20 cellular contexts compared by ENCODE assay signal in genomic region chr21:33578214-33578613, GRCh38. TPM values are rescaled to one million over a fixed set of nuclear protein-coding genes. Genes with fewer than 3 reads are reported as not detected.
DNase-seq lines count a peak whose midpoint lies in the region; ATAC-seq, FAIRE-seq and TF ChIP-seq lines count a peak whose summit lies in the region.
"Had no signal": no experiment of that assay in that cellular context is flagged by ENCODE, and none has a peak within 500 bp of the region (broad histone marks: within the 10 kb centered on the region; RNA-seq: fewer than 3 reads in every experiment).

No MANE protein-coding gene starts in this region.

- H3K9me3 ChIP-seq in cardiac muscle cell (ENCODE audit: low read depth) (no peaks in the 10 kb centered on the region), SK-N-MC (ENCODE audit: low read depth, low read length) (no peaks in the 10 kb centered on the region), subcutaneous abdominal adipose tissue (ENCODE audit: control insufficient read depth in 5 of 5, low read length in 5 of 5) (no peaks in the 10 kb centered on the region)
- H3K9me3 ChIP-seq: Caco-2, prostate gland, uterus had no signal

- no peak for ATAC-seq in left ventricle myocardium superior
- ATAC-seq: naive thymus-derived CD8-positive, alpha-beta T cell; Panc1 had no signal

- FAIRE-seq in GM12892 (lab: Jason Lieb, UNC): no peak
- FAIRE-seq: colon had no signal

- H3K27ac ChIP-seq in cardiac muscle cell (peak overlapping the region; percentile 44), SK-N-MC (peak overlapping the region; percentile 19), subcutaneous abdominal adipose tissue (ENCODE audit: low read depth, low read length) (peak overlapping the region; percentile 9)
- H3K27ac ChIP-seq: prostate gland had no signal

- H3K36me3 ChIP-seq in cardiac muscle cell: peaks cover 61% of the 10 kb centered on the region
- peaks cover 81% of the 10 kb centered on the region for H3K36me3 ChIP-seq in SK-N-MC (ENCODE audit: insufficient read depth, low read length)
- H3K36me3 ChIP-seq in subcutaneous abdominal adipose tissue (ENCODE audit: control insufficient read depth in 5 of 5, insufficient read depth in 5 of 5, low read length in 5 of 5): peaks cover 34 to 53% (median 45%) of the 10 kb centered on the region in 5 donors
- H3K36me3 ChIP-seq: prostate gland, uterus had no signal

- intact Hi-C loops in left ventricle myocardium superior (cut with micrococcal nuclease): no loop called here

- no peak overlapping the region for H3K4me3 ChIP-seq in cardiac muscle cell
- H3K4me3 ChIP-seq in SK-N-MC: no peak overlapping the region
- no peak overlapping the region for H3K4me3 ChIP-seq in subcutaneous abdominal adipose tissue (ENCODE audit: low read depth in 1 of 5, low read length in 5 of 5)
- H3K4me3 ChIP-seq: prostate gland, uterus had no signal

- DNase-seq in cardiac muscle cell (ENCODE audit: low read depth in 1 of 2, low spot score in 1 of 2) (peak in 1 of 2 donors; percentile 25), left ventricle myocardium superior (no peak), SK-N-MC (ENCODE audit: low read depth, low spot score) (no peak), fibroblast of peridontal ligament (ENCODE audit: extremely low read depth) (peak; percentile 50), SIG-M5 (lab: John Stamatoyannopoulos, UW) (no peak), NCI-H146 (lab: John Stamatoyannopoulos, UW) (no peak), GM12892 (ENCODE audit: insufficient read length) (no peak)
- DNase-seq: activated CD4-positive, alpha-beta T cell treated with anti-CD3 and anti-CD28 coated beads, Interleukin-2, amount 50 U/mL, for 48 hours; anterior cingulate cortex; Caco-2; GF-D8; H9; mammary epithelial cell; MV-4-11; naive thymus-derived CD8-positive, alpha-beta T cell; uterus had no signal

- no peaks in the 10 kb centered on the region for H3K27me3 ChIP-seq in cardiac muscle cell
- H3K27me3 ChIP-seq in subcutaneous abdominal adipose tissue (ENCODE audit: control insufficient read depth in 5 of 5, insufficient read depth in 4 of 5, low read length in 5 of 5): no peaks in the 10 kb centered on the region
- H3K27me3 ChIP-seq: uterus had no signal

- TF ChIP-seq CTCF in cardiac muscle cell (IDR thresholded peaks at IDR 0.05; ENCODE audit: low read depth, low read length): no peak

- no peaks in the 10 kb centered on the region for H3K4me1 ChIP-seq in cardiac muscle cell (ENCODE audit: low read depth)
- H3K4me1 ChIP-seq in subcutaneous abdominal adipose tissue (ENCODE audit: control insufficient read depth in 5 of 5, insufficient read depth in 5 of 5, low read length in 5 of 5): peaks cover 0 to 3% (median 0%) of the 10 kb centered on the region in 5 donors
- H3K4me1 ChIP-seq: prostate gland, uterus had no signal

- no peak for TF ChIP-seq POLR2A in GM12892 (IDR thresholded peaks at IDR 0.05; ENCODE audit: low read depth, low read length)

- H3K9ac ChIP-seq in SK-N-MC (ENCODE audit: insufficient read length): no peak overlapping the region
- H3K9ac ChIP-seq in subcutaneous abdominal adipose tissue (ENCODE audit: low read length in 5 of 5): no peak overlapping the region

RNA-seq across cellular contexts. Expression of gene DONSON, which starts 10.3 kb away (rescaled TPM):
- 25.2 TPM in 2 replicates for total RNA-seq in cardiac muscle cell
- 34.9 and 38.5 TPM in 2 replicates for polyA plus RNA-seq in cardiac muscle cell
- 7.6 TPM for total RNA-seq in left ventricle myocardium superior
- 50.5 TPM for polyA plus RNA-seq in GM12892 (2012; ENCODE audit: missing spikeins)

RNA-seq across cellular contexts. Expression of gene SON, which starts 35.4 kb away (rescaled TPM):
- 88.0 and 161 TPM in 2 replicates for total RNA-seq in cardiac muscle cell
- polyA plus RNA-seq in cardiac muscle cell: 314 and 389 TPM in 2 replicates
- total RNA-seq in left ventricle myocardium superior: 141 TPM
- 144 TPM for polyA plus RNA-seq in GM12892 (2012; ENCODE audit: missing spikeins)

RNA-seq across cellular contexts. Expression of gene GART, which starts 36.3 kb away (rescaled TPM):
- 71.7 and 129 TPM in 2 replicates for total RNA-seq in cardiac muscle cell
- 53.7 and 64.8 TPM in 2 replicates for polyA plus RNA-seq in cardiac muscle cell
- 33.4 TPM for total RNA-seq in left ventricle myocardium superior
- 82.7 TPM for polyA plus RNA-seq in GM12892 (2012; ENCODE audit: missing spikeins)
